1 cellular context compared by ENCODE assay signal in genomic region chr7:66731986-66732385, GRCh38.
TF ChIP-seq lines count a peak whose summit lies in the region.

No MANE protein-coding gene starts in this region.

TF ChIP-seq in H1, 55 proteins besides CTCF, POLR2A, EP300 and RAD21 (continued from another document):
- TF ChIP-seq EZH2 (IDR thresholded peaks at IDR 0.05; ENCODE audit: low read depth, low read length, severe bottlenecking) (no peak), SP1 (IDR thresholded peaks at IDR 0.05; ENCODE audit: low read depth, low read length) (no peak)
